In genomic region chr19:43203611-43204010, GRCh38 we compare ENCODE assay signal across 5 cellular contexts. TPM values are rescaled to one million over a fixed set of nuclear protein-coding genes. Genes with fewer than 3 reads are reported as not detected.
"Had no signal": no experiment of that assay in that cellular context is flagged by ENCODE, and none has a peak within 500 bp of the region (broad histone marks: within the 10 kb centered on the region; RNA-seq: fewer than 3 reads in every experiment).

No MANE protein-coding gene starts in this region.

RNA-seq across cellular contexts. Expression of gene PSG4, which starts 1.8 kb away (rescaled TPM):
- total RNA-seq: OCI-LY7, PC-3, Right ventricle myocardium superior, SJSA1 had no signal

RNA-seq across cellular contexts. Expression of gene PSG5, which starts 17.3 kb away (rescaled TPM):
- total RNA-seq: MCF 10A, OCI-LY7, PC-3, Right ventricle myocardium superior had no signal
